9 cellular contexts compared by ENCODE assay signal in the genomic region with DNA sequence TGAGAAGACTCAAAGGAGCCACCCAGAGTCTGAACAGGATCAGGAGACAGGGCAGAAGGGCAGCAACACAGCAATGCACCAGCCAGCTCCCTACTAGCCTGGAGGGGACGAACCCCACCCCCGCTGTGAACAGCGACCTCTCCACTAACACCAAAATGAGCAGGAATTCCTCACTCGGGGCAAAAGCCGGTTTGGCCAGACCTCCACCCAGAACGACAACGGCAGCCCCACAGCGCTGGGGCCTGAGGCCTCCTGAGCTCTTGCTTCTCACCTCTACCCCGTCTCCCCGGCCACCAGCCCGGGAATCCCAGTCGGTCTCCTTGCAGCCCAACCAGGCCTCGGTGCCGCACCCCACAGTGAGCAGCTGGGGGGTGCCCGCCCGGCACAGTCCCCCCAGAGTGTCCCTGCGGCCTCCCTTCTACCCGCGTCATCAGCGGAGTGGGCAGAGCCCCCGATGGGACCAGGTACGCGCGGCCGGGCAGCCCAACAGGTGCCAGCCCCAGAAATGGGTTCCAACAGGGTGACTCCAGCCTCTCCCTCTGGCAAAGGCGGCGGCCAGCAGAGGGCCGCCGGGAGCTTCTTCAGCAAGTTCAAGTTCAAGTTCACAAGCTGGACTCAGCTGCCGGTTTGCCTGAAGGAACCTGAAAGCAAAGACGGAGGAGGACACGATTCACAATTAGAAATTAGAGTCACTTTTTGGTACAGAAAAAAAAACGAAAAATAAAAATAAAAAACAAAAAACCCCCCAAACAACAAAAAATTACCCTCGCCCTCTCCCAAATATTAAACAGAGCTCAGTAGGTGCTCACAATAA.
A peak's percentile ranks its signal among the peaks of the same experiment; 100 is the strongest.
DNase-seq lines count a peak whose midpoint lies in the region; ATAC-seq, FAIRE-seq and TF ChIP-seq lines count a peak whose summit lies in the region.
"Had no signal": no experiment of that assay in that cellular context is flagged by ENCODE, and none has a peak within 500 bp of the region (broad histone marks: within the 10 kb centered on the region; RNA-seq: fewer than 3 reads in every experiment).

No MANE protein-coding gene starts in this region.

- peaks cover 6% of the 10 kb centered on the region for H3K4me1 Mint-ChIP-seq in stimulated activated naive CD8-positive, alpha-beta T cell treated with anti-CD3 and anti-CD28 coated beads, Interleukin-15, amount 100 ng/mL, for 72 hours
- no peaks in the 10 kb centered on the region for H3K4me1 Mint-ChIP-seq in mesothelial cell of epicardium

- peak overlapping the region; percentile 37 to 44 for H3K4me3 Mint-ChIP-seq in stimulated activated naive CD8-positive, alpha-beta T cell treated with anti-CD3 and anti-CD28 coated beads, Interleukin-15, amount 100 ng/mL, for 72 hours
- no peak overlapping the region for H3K4me3 Mint-ChIP-seq in mesothelial cell of epicardium

- H3K9me3 Mint-ChIP-seq in stimulated activated naive CD8-positive, alpha-beta T cell treated with anti-CD3 and anti-CD28 coated beads, Interleukin-15, amount 100 ng/mL, for 72 hours: peaks cover 7 to 9% of the 10 kb centered on the region in 2 donors
- H3K9me3 Mint-ChIP-seq in mesothelial cell of epicardium: peaks cover 28% of the 10 kb centered on the region

- peaks cover 18% of the 10 kb centered on the region for H3K27me3 ChIP-seq in HUES48 (ENCODE audit: control insufficient read depth, insufficient read depth, low read length)

- 0 out of 2 replicates have a peak, but pooled peaks cover 3% of the 10 kb centered on the region for H3K9me3 ChIP-seq in HUES48 (ENCODE audit: control insufficient read depth, insufficient read depth, low read length)

- H3K4me1 ChIP-seq in HUES48 (ENCODE audit: control insufficient read depth, insufficient read depth, low read length): peaks cover 12% of the 10 kb centered on the region; the same call in 1 of the 2 replicates

- H3K27ac Mint-ChIP-seq in stimulated activated naive CD8-positive, alpha-beta T cell treated with anti-CD3 and anti-CD28 coated beads, Interleukin-15, amount 100 ng/mL, for 72 hours: no peak overlapping the region
- H3K27ac Mint-ChIP-seq in mesothelial cell of epicardium: no peak overlapping the region

- H3K9ac ChIP-seq in HUES48 (ENCODE audit: low read depth, low read length): no peak overlapping the region

- no peak for ATAC-seq in stimulated activated naive CD8-positive, alpha-beta T cell treated with anti-CD3 and anti-CD28 coated beads, Interleukin-15, amount 100 ng/mL, for 72 hours

- TF ChIP-seq CTCF in choroid plexus epithelial cell (conservative IDR thresholded peaks at IDR 0.05; ENCODE audit: low read depth, low read length) (peak; percentile 72), D721Med (IDR thresholded peaks at IDR 0.05; ENCODE audit: insufficient read depth, missing control alignments) (no peak), mesothelial cell of epicardium (IDR thresholded peaks at IDR 0.05; ENCODE audit: unreplicated experiment) (no peak)

- no peaks in the 10 kb centered on the region for H3K36me3 ChIP-seq in HUES48 (ENCODE audit: control insufficient read depth, insufficient read depth, low read length)

- H3K36me3 Mint-ChIP-seq in mesothelial cell of epicardium: peaks cover 1% of the 10 kb centered on the region

- H3K4me3 ChIP-seq in HUES48 (ENCODE audit: low read depth, low read length): peak overlapping the region; percentile 48
- peak overlapping the region; percentile 44 for H3K4me3 ChIP-seq in choroid plexus epithelial cell (ENCODE audit: low read depth, low read length)

- peaks cover 52% of the 10 kb centered on the region for H3K27me3 Mint-ChIP-seq in stimulated activated naive CD8-positive, alpha-beta T cell treated with anti-CD3 and anti-CD28 coated beads, Interleukin-15, amount 100 ng/mL, for 72 hours
- peaks cover 5% of the 10 kb centered on the region for H3K27me3 Mint-ChIP-seq in mesothelial cell of epicardium (ENCODE audit: low read depth)

- FAIRE-seq in D721Med (lab: Jason Lieb, UNC): no peak
- FAIRE-seq: TTC549 had no signal

- no peak overlapping the region for H3K27ac ChIP-seq in HUES48 (ENCODE audit: low read depth, low read length)

- DNase-seq in choroid plexus epithelial cell (ENCODE audit: low read depth) (peak; percentile 65), kidney tubule cell (ENCODE audit: low spot score) (peak; percentile 62), D721Med (ENCODE audit: insufficient read length, low spot score) (no peak), NCI-H524 (lab: John Stamatoyannopoulos, UW) (no peak), HuH-7.5 (ENCODE audit: low spot score) (no peak), mesothelial cell of epicardium (ENCODE audit: low spot score in 2 of 2, unreplicated experiment in 2 of 2) (no peak)
- no peak for DNase-seq in stimulated activated naive CD8-positive, alpha-beta T cell treated with anti-CD3 and anti-CD28 coated beads, Interleukin-15, amount 100 ng/mL, for 72 hours

Comparison
In these comparisons a context has a peak if more than half of its experiments do, and no peak if none do; other contexts are left out.
1. DNase-seq: peak in choroid plexus epithelial cell (single experiment) and kidney tubule cell (single experiment); none in stimulated activated naive CD8-positive, alpha-beta T cell treated with anti-CD3 and anti-CD28 coated beads, Interleukin-15, amount 100 ng/mL, for 72 hours (0 of 2), D721Med (single experiment), NCI-H524 (0 of 2), HuH-7.5 (single experiment) and mesothelial cell of epicardium (0 of 2).